ENCODE assay signal across 8 cellular contexts in genomic region chr1:244322791-244323521, GRCh38.
A peak's percentile ranks its signal among the peaks of the same experiment; 100 is the strongest.
DNase-seq lines count a peak whose midpoint lies in the region; ATAC-seq and TF ChIP-seq lines count a peak whose summit lies in the region.

No MANE protein-coding gene starts in this region.

- peak in 1 of 2 donors; percentile 7 for TF ChIP-seq RAD21 in liver (IDR thresholded peaks at IDR 0.05)

- DNase-seq in activated CD4-positive, alpha-beta T cell treated with anti-CD3 and anti-CD28 coated beads for 4 hours: peak; percentile 43 to 54
- DNase-seq in activated CD4-positive, alpha-beta T cell treated with anti-CD3 and anti-CD28 coated beads for 1 hour: no peak
- peak; percentile 94 for DNase-seq in RPMI7951 (ENCODE audit: low read depth)
- DNase-seq in choroid plexus epithelial cell (ENCODE audit: low read depth): peak; percentile 98
- peak; percentile 68 for DNase-seq in ureter (ENCODE audit: low spot score)

- H3K9ac ChIP-seq in liver (ENCODE audit: low read depth in 1 of 2, low read length in 2 of 2): peak overlapping the region in 1 of 2 donors; percentile 38

- H3K4me3 ChIP-seq in choroid plexus epithelial cell (ENCODE audit: low read depth, low read length): no peak overlapping the region
- H3K4me3 ChIP-seq in liver (ENCODE audit: low read depth in 1 of 3, low read length in 3 of 3): no peak overlapping the region

- no peak for ATAC-seq in HG02970 (IDR thresholded peaks at IDR 0.05; ENCODE audit: low FRiP score, unreplicated experiment)
- no peak for ATAC-seq in HG02642 (IDR thresholded peaks at IDR 0.05; ENCODE audit: poor library complexity, unreplicated experiment)

- H3K36me3 ChIP-seq in liver (ENCODE audit: control insufficient read depth in 4 of 4, insufficient read depth in 3 of 4, low read depth in 1 of 4, low read length in 3 of 4): no peaks in the 10 kb centered on the region

- TF ChIP-seq CTCF in choroid plexus epithelial cell (conservative IDR thresholded peaks at IDR 0.05; ENCODE audit: low read depth, low read length) (no peak), liver (IDR thresholded peaks at IDR 0.05; ENCODE audit: low read depth, low read length, missing input control) (no peak)

- no peaks in the 10 kb centered on the region for H3K4me1 ChIP-seq in liver (ENCODE audit: control insufficient read depth in 4 of 4, insufficient read depth in 4 of 4, low read length in 3 of 4)

- 51% methylated on average over 6 of the region's 6 CpGs for WGBS in liver

- H3K27ac ChIP-seq in liver (ENCODE audit: low read depth in 1 of 2, low read length in 2 of 2): peak overlapping the region; percentile 68 to 72

- no peaks in the 10 kb centered on the region for H3K27me3 ChIP-seq in liver (ENCODE audit: control insufficient read depth in 4 of 4, insufficient read depth in 4 of 4, low read length in 3 of 4)

- no peaks in the 10 kb centered on the region for H3K9me3 ChIP-seq in liver (ENCODE audit: control insufficient read depth in 4 of 4, low read length in 3 of 4)

TF ChIP-seq in liver, 16 proteins besides CTCF, POLR2A, EP300 and RAD21:
- no peak for TF ChIP-seq GABPA (IDR thresholded peaks at IDR 0.05 in 1 of 2, conservative IDR thresholded peaks at IDR 0.05 in 1 of 2)
- no peak for TF ChIP-seq YY1 (IDR thresholded peaks at IDR 0.05)
- TF ChIP-seq JUND (IDR thresholded peaks at IDR 0.05): peak; percentile 95 to 96
- TF ChIP-seq SP1 (IDR thresholded peaks at IDR 0.05): peak; percentile 34
- no peak for TF ChIP-seq HNF4A (conservative IDR thresholded peaks at IDR 0.05)
